Comparison of ENCODE assay signal across 18 cellular contexts in the genomic region with DNA sequence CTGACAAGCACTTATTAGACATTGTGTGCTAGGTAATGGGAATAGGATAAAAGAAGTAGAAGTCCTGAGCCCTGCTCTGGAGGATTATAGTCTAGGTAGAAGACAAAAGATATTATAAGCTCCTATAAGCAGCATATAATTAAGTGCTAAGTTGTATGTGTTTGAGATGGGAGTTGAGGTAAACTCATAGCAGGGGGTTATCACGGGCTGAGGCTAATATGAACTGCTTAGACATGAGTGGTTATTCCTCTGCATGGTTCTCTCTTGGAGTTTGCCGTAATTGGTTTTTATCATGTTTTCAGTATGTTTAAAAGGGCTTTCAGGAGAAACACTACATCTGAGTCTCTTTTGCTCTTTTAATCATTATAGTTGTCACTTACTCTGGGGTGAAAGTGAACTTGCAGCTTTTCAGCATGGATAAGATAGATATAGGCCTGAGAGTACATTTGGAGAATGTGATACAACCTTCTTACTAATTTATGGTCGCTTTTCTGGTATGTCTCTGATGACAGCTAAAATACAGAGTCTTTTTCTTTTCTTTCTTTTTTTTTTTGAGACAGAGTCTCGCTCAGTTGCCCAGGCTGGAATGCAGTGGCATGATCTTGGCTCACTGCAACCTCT. TPM values are rescaled to one million over a fixed set of nuclear protein-coding genes. Genes with fewer than 3 reads are reported as not detected.
DNase-seq lines count a peak whose midpoint lies in the region; ATAC-seq and TF ChIP-seq lines count a peak whose summit lies in the region.
"Had no signal": no experiment of that assay in that cellular context is flagged by ENCODE, and none has a peak within 500 bp of the region (broad histone marks: within the 10 kb centered on the region; RNA-seq: fewer than 3 reads in every experiment).

No MANE protein-coding gene starts in this region.

- H3K9me3 ChIP-seq in left ventricle myocardium inferior (replicated peaks), result no peaks in the 10 kb centered on the region
- H3K9me3 ChIP-seq in gastroesophageal sphincter, result no peaks in the 10 kb centered on the region
- no peaks in the 10 kb centered on the region for H3K9me3 ChIP-seq in H9 (ENCODE audit: control insufficient read depth, low read depth, low read length)
- H3K9me3 ChIP-seq: A549 had no signal

- H4K91ac ChIP-seq in H9 (ENCODE audit: insufficient read length, low read depth, low read length), result no peak overlapping the region

- no peaks in the 10 kb centered on the region for H3K79me1 ChIP-seq in H9 (ENCODE audit: insufficient read depth, low read depth, low read length, poor library complexity, severe bottlenecking)

- no peak overlapping the region for H3K9ac ChIP-seq in H9 (ENCODE audit: extremely low read depth, insufficient read length, low read length)
- H3K9ac ChIP-seq: GM23248 had no signal

- no peak overlapping the region for H2BK120ac ChIP-seq in H9 (ENCODE audit: low read depth, low read length, poor library complexity, severe bottlenecking)

- WGBS in gastroesophageal sphincter (ENCODE audit: low coverage in 1 of 2), 2 donors, result 61 to 84% methylated on average over 2 to 4 of the region's 4 CpGs
- WGBS in H9 (ENCODE audit: extremely low coverage, insufficient read length, low lambda C conversion rate), result no CpG with 5 or more reads among the region's 4 CpGs

- TF ChIP-seq CTCF in left ventricle myocardium inferior (IDR thresholded peaks at IDR 0.05; ENCODE audit: borderline replicate concordance) (no peak), gastroesophageal sphincter (IDR thresholded peaks at IDR 0.05) (no peak), H9 (conservative IDR thresholded peaks at IDR 0.05) (no peak)

- no peak overlapping the region for H2BK5ac ChIP-seq in H9 (ENCODE audit: insufficient read length, low read length)

- no peak overlapping the region for H2BK15ac ChIP-seq in H9 (ENCODE audit: low read depth, low read length)

- no peaks in the 10 kb centered on the region for H3K23me2 ChIP-seq in H9 (ENCODE audit: insufficient read length, low read depth, low read length, poor library complexity, severe bottlenecking)

- no peaks in the 10 kb centered on the region for H3K36me3 Mint-ChIP-seq in H9 (ENCODE audit: insufficient read depth in 1 of 3, low read depth in 3 of 3)
- no peaks in the 10 kb centered on the region for H3K36me3 Mint-ChIP-seq in stimulated activated memory B cell treated with anti-CD40 and anti-IgM and Interleukin-4, amounts not matched to agents 10 μg/mL and 1 μg/mL and 100 μg/mL, for 72 hours
- H3K36me3 Mint-ChIP-seq: CD4-positive, alpha-beta memory T cell had no signal

- H3K23ac ChIP-seq in H9 (ENCODE audit: insufficient read length, low read depth, low read length), result no peak overlapping the region

- no peak overlapping the region for H3K4me3 Mint-ChIP-seq in H9
- H3K4me3 Mint-ChIP-seq in stimulated activated memory B cell treated with anti-CD40 and anti-IgM and Interleukin-4, amounts not matched to agents 10 μg/mL and 1 μg/mL and 100 μg/mL, for 72 hours, result no peak overlapping the region
- H3K4me3 Mint-ChIP-seq: CD4-positive, alpha-beta memory T cell had no signal

- H4K8ac ChIP-seq in H9 (replicated peaks; ENCODE audit: insufficient read length, low read depth, low read length), result no peak overlapping the region

- H3K4me1 ChIP-seq in left ventricle myocardium inferior (peaks cover 94% of the 10 kb centered on the region), gastroesophageal sphincter (peaks cover 23 to 100% (median 50%) of the 10 kb centered on the region in 3 donors), H9 (ENCODE audit: insufficient read depth, low read length) (no peaks in the 10 kb centered on the region)
- H3K4me1 ChIP-seq: A549 had no signal

- peak overlapping the region; percentile 92 for H3K27ac ChIP-seq in left ventricle myocardium inferior (replicated peaks)
- peak overlapping the region; percentile 26 for H3K27ac ChIP-seq in angular gyrus (ENCODE audit: low read depth, low read length)
- peak overlapping the region; percentile 84 to 99 (median 86) for H3K27ac ChIP-seq in gastroesophageal sphincter
- no peak overlapping the region for H3K27ac ChIP-seq in H9 (ENCODE audit: insufficient read length, low read depth, low read length)
- H3K27ac ChIP-seq: A549, GM23248, PC-9 had no signal

- H3K79me2 ChIP-seq in H9 (ENCODE audit: insufficient read depth, low read length), result no peaks in the 10 kb centered on the region

- H2BK20ac ChIP-seq in H9 (ENCODE audit: low read depth, low read length, poor library complexity, severe bottlenecking), result no peak overlapping the region

- no peak overlapping the region for H3K4me2 ChIP-seq in H9 (ENCODE audit: insufficient read depth, insufficient read length, low read length)
- H3K4me2 ChIP-seq: A549, PC-9 had no signal

- H3K18ac ChIP-seq in H9 (ENCODE audit: insufficient read length, low read depth, low read length), result no peak overlapping the region

- no peak overlapping the region for H3K56ac ChIP-seq in H9 (ENCODE audit: insufficient read length, low read depth, low read length)

- H2AFZ ChIP-seq in H9 (ENCODE audit: low read length), result no peak overlapping the region
- H2AFZ ChIP-seq: GM23248, PC-9 had no signal

- no peak overlapping the region for H3K4me3 ChIP-seq in left ventricle myocardium inferior
- no peak overlapping the region for H3K4me3 ChIP-seq in gastroesophageal sphincter
- H3K4me3 ChIP-seq: A549, GM23248, PC-9 had no signal

- H2AK5ac ChIP-seq in H9 (ENCODE audit: insufficient read length, low read length), result no peak overlapping the region

- H3K27me3 ChIP-seq in left ventricle myocardium inferior (ENCODE audit: low read depth), result no peaks in the 10 kb centered on the region
- H3K27me3 ChIP-seq in gastroesophageal sphincter, result no peaks in the 10 kb centered on the region
- H3K27me3 ChIP-seq in H9 (ENCODE audit: insufficient read depth, low read length), result no peaks in the 10 kb centered on the region

- H3K9me3 Mint-ChIP-seq in H9, result no peaks in the 10 kb centered on the region
- H3K9me3 Mint-ChIP-seq in stimulated activated memory B cell treated with anti-CD40 and anti-IgM and Interleukin-4, amounts not matched to agents 10 μg/mL and 1 μg/mL and 100 μg/mL, for 72 hours, result no peaks in the 10 kb centered on the region
- H3K9me3 Mint-ChIP-seq: CD4-positive, alpha-beta memory T cell had no signal

- H3K27ac Mint-ChIP-seq in H9, result no peak overlapping the region
- no peak overlapping the region for H3K27ac Mint-ChIP-seq in stimulated activated memory B cell treated with anti-CD40 and anti-IgM and Interleukin-4, amounts not matched to agents 10 μg/mL and 1 μg/mL and 100 μg/mL, for 72 hours
- H3K27ac Mint-ChIP-seq: CD4-positive, alpha-beta memory T cell had no signal

- ATAC-seq in left ventricle myocardium superior, result no peak
- no peak for ATAC-seq in gastroesophageal sphincter
- no peak for ATAC-seq in SK-N-SH treated with all-trans-retinoic acid at 6 μM for 48 hours
- no peak for ATAC-seq in stimulated activated memory B cell treated with anti-CD40 and anti-IgM and Interleukin-4, amounts not matched to agents 10 μg/mL and 1 μg/mL and 100 μg/mL, for 72 hours
- ATAC-seq: A549 had no signal

- TF ChIP-seq EP300 in gastroesophageal sphincter (IDR thresholded peaks at IDR 0.05), result no peak

- no peak overlapping the region for H3T11ph ChIP-seq in H9 (ENCODE audit: low read length)

- no peaks in the 10 kb centered on the region for H4K20me1 ChIP-seq in H9 (ENCODE audit: control insufficient read depth, insufficient read depth, insufficient read length)

- DNase-seq in left ventricle myocardium inferior (no peak), left ventricle myocardium superior (no peak), H9 (no peak), KBM-7 (no peak)
- DNase-seq: CD4-positive, alpha-beta memory T cell; GF-D8; GM23248; HCEC 1CT; NCI-H1105; NCI-H2081; NCI-H2171 treated with DMSO at 0.1 percent for 48 hours; NCI-H774; PC-9 had no signal

- intact Hi-C loops in left ventricle myocardium inferior (cut with micrococcal nuclease), result no loop called here
- intact Hi-C loops in left ventricle myocardium superior (cut with micrococcal nuclease), result no loop called here

- in situ Hi-C loops in KBM-7 (cut with MboI; ENCODE audit: low pct_unique_long_range_greater_than_20kb, low sequenced_read_pairs), result no loop called here

- H3K14ac ChIP-seq in H9 (ENCODE audit: insufficient read depth, low read length), result no peak overlapping the region

- H3K36me3 ChIP-seq in left ventricle myocardium inferior (no peaks in the 10 kb centered on the region), gastroesophageal sphincter (no peaks in the 10 kb centered on the region)

- H3K4ac ChIP-seq in H9 (ENCODE audit: low read depth, low read length), result no peak overlapping the region

- H2BK12ac ChIP-seq in H9 (ENCODE audit: insufficient read length, low read depth, low read length), result no peak overlapping the region

- no peak overlapping the region for H4K5ac ChIP-seq in H9 (ENCODE audit: insufficient read length, low read depth, low read length)

- no peaks in the 10 kb centered on the region for H3K27me3 Mint-ChIP-seq in H9 (ENCODE audit: low read depth)
- no peaks in the 10 kb centered on the region for H3K27me3 Mint-ChIP-seq in stimulated activated memory B cell treated with anti-CD40 and anti-IgM and Interleukin-4, amounts not matched to agents 10 μg/mL and 1 μg/mL and 100 μg/mL, for 72 hours
- H3K27me3 Mint-ChIP-seq: CD4-positive, alpha-beta memory T cell had no signal

- no peak for TF ChIP-seq POLR2A in gastroesophageal sphincter (IDR thresholded peaks at IDR 0.05)

- no peaks in the 10 kb centered on the region for H3K4me1 Mint-ChIP-seq in H9
- peaks cover 17% of the 10 kb centered on the region for H3K4me1 Mint-ChIP-seq in stimulated activated memory B cell treated with anti-CD40 and anti-IgM and Interleukin-4, amounts not matched to agents 10 μg/mL and 1 μg/mL and 100 μg/mL, for 72 hours

TF ChIP-seq in SK-N-SH treated with all-trans-retinoic acid at 6 μM for 48 hours, 23 proteins besides CTCF, POLR2A, EP300 and RAD21:
- TF ChIP-seq TCF4 (CRISPR knock-in tag; IDR thresholded peaks at IDR 0.05; ENCODE audit: borderline replicate concordance), result no peak
- TF ChIP-seq PPARA (CRISPR knock-in tag; IDR thresholded peaks at IDR 0.05; ENCODE audit: borderline replicate concordance), result no peak
- TF ChIP-seq TOX (CRISPR knock-in tag; IDR thresholded peaks at IDR 0.05; ENCODE audit: borderline replicate concordance), result no peak

RNA-seq across cellular contexts. Expression of a gene that starts 39.0 kb away (rescaled TPM):
- total RNA-seq in left ventricle myocardium inferior (24.1 TPM), left ventricle myocardium superior (24.0 TPM), gastroesophageal sphincter (10 to 100 TPM; 12.0 to 20.4 (median 17.4) TPM), H9 (2021) (55.7 and 57.7 TPM in 2 replicates)

RNA-seq across cellular contexts. Expression of a gene that starts 58.3 kb away (rescaled TPM):
- total RNA-seq in left ventricle myocardium inferior (60.0 TPM), left ventricle myocardium superior (79.8 TPM), gastroesophageal sphincter (100 to 1,000 TPM; 103 to 279 (median 218) TPM), H9 (2021) (5.6 TPM in 2 replicates)
